In the genomic region with DNA sequence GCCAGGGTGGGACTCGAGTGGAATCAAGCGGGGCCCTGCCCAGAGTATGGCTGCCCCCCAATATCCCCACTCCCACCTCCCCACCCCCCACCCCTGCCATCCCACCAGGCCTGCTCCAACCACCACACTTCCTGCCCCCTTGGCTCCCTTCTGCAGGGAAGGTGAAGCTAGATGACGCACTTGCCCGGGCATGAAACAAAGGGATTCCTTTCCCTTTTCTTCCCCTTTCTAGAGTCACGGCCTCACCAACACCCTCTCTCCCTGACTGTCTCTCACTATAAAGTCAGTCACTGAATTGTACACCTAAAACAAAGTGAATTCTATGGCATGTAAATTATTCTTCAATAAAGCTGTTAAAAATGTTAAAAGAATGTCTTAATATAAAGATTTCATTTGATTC, we compare ENCODE assay signal across 23 cellular contexts. TPM values are rescaled to one million over a fixed set of nuclear protein-coding genes. Genes with fewer than 3 reads are reported as not detected.
DNase-seq lines count a peak whose midpoint lies in the region; ATAC-seq, FAIRE-seq and TF ChIP-seq lines count a peak whose summit lies in the region.
"Had no signal": no experiment of that assay in that cellular context is flagged by ENCODE, and none has a peak within 500 bp of the region (broad histone marks: within the 10 kb centered on the region; RNA-seq: fewer than 3 reads in every experiment).

No MANE protein-coding gene starts in this region.

- TF ChIP-seq EP300 in H1 (IDR thresholded peaks at IDR 0.05; ENCODE audit: borderline replicate concordance in 1 of 2, low read depth in 2 of 2, low read length in 2 of 2): no peak

- H3K36me3 ChIP-seq in GM23338 (ENCODE audit: insufficient read depth) (no peaks in the 10 kb centered on the region), H1 (ENCODE audit: control insufficient read depth in 2 of 4, insufficient read depth in 4 of 4, low read length in 3 of 4) (no peaks in the 10 kb centered on the region), left lung (no peaks in the 10 kb centered on the region)
- no peaks in the 10 kb centered on the region for H3K36me3 ChIP-seq in naive thymus-derived CD4-positive, alpha-beta T cell (ENCODE audit: control insufficient read depth in 2 of 3, insufficient read depth in 3 of 3, low read length in 3 of 3)
- H3K36me3 ChIP-seq: BLaER1, SJSA1 had no signal

- no peaks in the 10 kb centered on the region for H3K9me2 ChIP-seq in GM23338 (ENCODE audit: insufficient read depth)

- H3K23me2 ChIP-seq in H1 (ENCODE audit: low read depth, low read length): peaks cover 2% of the 10 kb centered on the region; the same call in 1 of the 2 replicates

- H3K4me2 ChIP-seq in GM23338 (peak overlapping the region; percentile 51), H1 (ENCODE audit: insufficient read depth in 1 of 2, low read depth in 2 of 2, low read length in 2 of 2) (no peak overlapping the region; a peak in 1 of 4 replicates)
- H3K4me2 ChIP-seq: BLaER1 had no signal

- no peak overlapping the region for H3K27ac Mint-ChIP-seq in GM23338
- H3K27ac Mint-ChIP-seq in activated CD8-positive, alpha-beta T cell treated with anti-CD3 and anti-CD28 coated beads for 36 hours: no peak overlapping the region
- no peak overlapping the region for H3K27ac Mint-ChIP-seq in naive thymus-derived CD4-positive, alpha-beta T cell
- H3K27ac Mint-ChIP-seq: CD8-positive, alpha-beta T cell had no signal

- no peak overlapping the region for H3K56ac ChIP-seq in H1 (replicated peaks; ENCODE audit: insufficient read length, low read depth, low read length)

- ATAC-seq in GM23338 (peak; percentile 52), left lung (no peak)
- ATAC-seq in activated CD8-positive, alpha-beta T cell treated with anti-CD3 and anti-CD28 coated beads for 36 hours: no peak
- no peak for ATAC-seq in naive thymus-derived CD4-positive, alpha-beta T cell
- ATAC-seq: CD8-positive, alpha-beta T cell; HCT116; HepG2 had no signal

- no peak overlapping the region for H4K5ac ChIP-seq in H1 (ENCODE audit: insufficient read length, low read depth, low read length)

- H3K36me3 Mint-ChIP-seq in GM23338 (ENCODE audit: low read depth): no peaks in the 10 kb centered on the region
- H3K36me3 Mint-ChIP-seq in activated CD8-positive, alpha-beta T cell treated with anti-CD3 and anti-CD28 coated beads for 36 hours (ENCODE audit: low read depth): no peaks in the 10 kb centered on the region
- H3K36me3 Mint-ChIP-seq in naive thymus-derived CD4-positive, alpha-beta T cell: no peaks in the 10 kb centered on the region
- H3K36me3 Mint-ChIP-seq: CD8-positive, alpha-beta T cell had no signal

- peaks cover 18% of the 10 kb centered on the region for H3K4me1 Mint-ChIP-seq in GM23338
- H3K4me1 Mint-ChIP-seq in activated CD8-positive, alpha-beta T cell treated with anti-CD3 and anti-CD28 coated beads for 36 hours (ENCODE audit: low read depth): no peaks in the 10 kb centered on the region
- no peaks in the 10 kb centered on the region for H3K4me1 Mint-ChIP-seq in naive thymus-derived CD4-positive, alpha-beta T cell

- no peak overlapping the region for H2BK15ac ChIP-seq in H1 (ENCODE audit: low read length)

- intact Hi-C loops in activated CD8-positive, alpha-beta T cell treated with anti-CD3 and anti-CD28 coated beads for 36 hours (cut with micrococcal nuclease): no loop called here
- intact Hi-C loops in naive thymus-derived CD4-positive, alpha-beta T cell (cut with micrococcal nuclease): no loop called here
- intact Hi-C loops in left lung (cut with DNase I): no loop called here

- H3K27ac ChIP-seq in GM23338 (ENCODE audit: low read depth): no peak overlapping the region
- H3K27ac ChIP-seq in RWPE1: peak overlapping the region; percentile 71
- H3K27ac ChIP-seq in H1 (ENCODE audit: low read depth, low read length): no peak overlapping the region
- no peak overlapping the region for H3K27ac ChIP-seq in naive thymus-derived CD4-positive, alpha-beta T cell (ENCODE audit: low read depth, low read length)
- H3K27ac ChIP-seq in left lung: no peak overlapping the region
- H3K27ac ChIP-seq: BLaER1, SJSA1 had no signal

- no peaks in the 10 kb centered on the region for H3K79me1 ChIP-seq in H1 (ENCODE audit: low read depth, low read length)

- no peak overlapping the region for H3K23ac ChIP-seq in H1 (ENCODE audit: insufficient read length)

- H4K8ac ChIP-seq in H1 (ENCODE audit: extremely low read depth, insufficient read depth, low read length): no peak overlapping the region

- H2BK120ac ChIP-seq in H1 (replicated peaks; ENCODE audit: low read depth, low read length): no peak overlapping the region

- TF ChIP-seq POLR2A in H1 (IDR thresholded peaks at IDR 0.05; ENCODE audit: control extremely low read depth in 1 of 2, low read depth in 2 of 2, low read length in 2 of 2): no peak

- TF ChIP-seq CTCF in GM23338 (conservative IDR thresholded peaks at IDR 0.05; ENCODE audit: low read depth in 2 of 2): no peak
- TF ChIP-seq CTCF in RWPE1 (conservative IDR thresholded peaks at IDR 0.05; ENCODE audit: low read depth): no peak
- no peak for TF ChIP-seq CTCF in H1 (IDR thresholded peaks at IDR 0.05; ENCODE audit: control extremely low read depth in 1 of 3, insufficient read depth in 1 of 3, low read depth in 1 of 3, low read length in 3 of 3)
- TF ChIP-seq CTCF in activated CD8-positive, alpha-beta T cell treated with anti-CD3 and anti-CD28 coated beads for 36 hours (IDR thresholded peaks at IDR 0.05): no peak
- no peak for TF ChIP-seq CTCF in left lung (IDR thresholded peaks at IDR 0.05)

- WGBS in H1 (ENCODE audit: extremely low coverage in 1 of 2, insufficient coverage in 1 of 2, insufficient read length in 1 of 2, insufficient replicate concordance in 2 of 2, low coverage in 1 of 2, low lambda C conversion rate in 2 of 2, missing lambda C conversion rate in 1 of 2), 2 experiments: 81% methylated on average over 5 of the region's 5 CpGs; no CpG with 5 or more reads in 1 of the 2 experiments

- H3K27me3 Mint-ChIP-seq in GM23338 (ENCODE audit: insufficient read depth, low read depth, poor library complexity): peaks cover 5% of the 10 kb centered on the region
- peaks cover 37% of the 10 kb centered on the region for H3K27me3 Mint-ChIP-seq in activated CD8-positive, alpha-beta T cell treated with anti-CD3 and anti-CD28 coated beads for 36 hours
- H3K27me3 Mint-ChIP-seq in naive thymus-derived CD4-positive, alpha-beta T cell: peaks cover 63 to 83% (median 65%) of the 10 kb centered on the region in 5 donors

- H3F3A ChIP-seq in GM23338 (replicated peaks; ENCODE audit: low read depth): no peaks in the 10 kb centered on the region

- no peak overlapping the region for H3K4ac ChIP-seq in H1 (replicated peaks; ENCODE audit: insufficient read length, low read depth, low read length)

- H4K20me1 ChIP-seq in GM23338 (replicated peaks; ENCODE audit: insufficient read depth) (no peaks in the 10 kb centered on the region; the same call in 1 of the 2 replicates), H1 (replicated peaks in 1 of 2; ENCODE audit: control insufficient read depth in 1 of 2, insufficient read depth in 2 of 2, low read length in 2 of 2) (no peaks in the 10 kb centered on the region)
- H4K20me1 ChIP-seq: BLaER1 had no signal

- no peaks in the 10 kb centered on the region for H3K79me2 ChIP-seq in GM23338 (replicated peaks; ENCODE audit: insufficient read depth)
- no peaks in the 10 kb centered on the region for H3K79me2 ChIP-seq in H1 (ENCODE audit: control insufficient read depth in 1 of 2, insufficient read depth in 2 of 2, low read length in 2 of 2)

- H4K91ac ChIP-seq in H1 (replicated peaks; ENCODE audit: insufficient read length, low read length): peak overlapping the region; percentile 63

- H2AFZ ChIP-seq in GM23338: peak overlapping the region; percentile 63; the same call in 1 of the 2 replicates
- peak overlapping the region; percentile 63 for H2AFZ ChIP-seq in H1 (ENCODE audit: low read length)

- peak overlapping the region; percentile 64; the same call in 1 of the 2 replicates for H2BK5ac ChIP-seq in H1 (ENCODE audit: low read depth, low read length)

- H2BK12ac ChIP-seq in H1 (ENCODE audit: low read depth, low read length): no peak overlapping the region

- FAIRE-seq in H1 (lab: Jason Lieb, UNC): no peak
- FAIRE-seq: A204.1, D721Med, G401.6, HepG2 had no signal

- no peak overlapping the region for H3K9ac ChIP-seq in H1 (replicated peaks in 1 of 4; ENCODE audit: extremely low read depth in 1 of 4, low read depth in 3 of 4, low read length in 3 of 4)
- H3K9ac ChIP-seq: BLaER1 had no signal

- no peak overlapping the region for H3K18ac ChIP-seq in H1 (ENCODE audit: extremely low read depth, low read length)

- H3K14ac ChIP-seq in H1 (ENCODE audit: insufficient read length): no peak overlapping the region

- H3K9me3 Mint-ChIP-seq in GM23338: no peaks in the 10 kb centered on the region
- no peaks in the 10 kb centered on the region for H3K9me3 Mint-ChIP-seq in activated CD8-positive, alpha-beta T cell treated with anti-CD3 and anti-CD28 coated beads for 36 hours
- peaks cover 0 to 7% (median 0%) of the 10 kb centered on the region in 11 donors for H3K9me3 Mint-ChIP-seq in naive thymus-derived CD4-positive, alpha-beta T cell
- H3K9me3 Mint-ChIP-seq: CD8-positive, alpha-beta T cell had no signal

- POLR2A ChIA-PET in RWPE1 (lab: Yijun Ruan, JAX; ENCODE audit: low non-redundant PET): no interaction called here
- POLR2A ChIA-PET in H1 (lab: Charles Lee; ENCODE audit: partially characterized antibody): no interaction called here
- POLR2A ChIA-PET in activated CD8-positive, alpha-beta T cell treated with anti-CD3 and anti-CD28 coated beads for 36 hours (lab: Charles Lee): no interaction called here
- POLR2A ChIA-PET in naive thymus-derived CD4-positive, alpha-beta T cell (lab: Charles Lee): no interaction called here

- no peak overlapping the region for H2AK5ac ChIP-seq in H1 (ENCODE audit: low read depth, low read length)

- peak overlapping the region; percentile 66; the same call in 1 of the 2 replicates for H2BK20ac ChIP-seq in H1 (ENCODE audit: low read length)

- no peak for TF ChIP-seq RAD21 in H1 (IDR thresholded peaks at IDR 0.05 in 1 of 2, conservative IDR thresholded peaks at IDR 0.05 in 1 of 2; ENCODE audit: low read depth in 2 of 2, low read length in 2 of 2)

- no peaks in the 10 kb centered on the region for H3K9me3 ChIP-seq in H1 (ENCODE audit: insufficient read depth in 2 of 2, low read depth in 1 of 2, low read length in 1 of 2)
- H3K9me3 ChIP-seq in naive thymus-derived CD4-positive, alpha-beta T cell (ENCODE audit: control insufficient read depth in 2 of 3, low read length in 3 of 3): no peaks in the 10 kb centered on the region
- no peaks in the 10 kb centered on the region for H3K9me3 ChIP-seq in left lung
- H3K9me3 ChIP-seq: BLaER1, SJSA1 had no signal

- no peaks in the 10 kb centered on the region for H3K27me3 ChIP-seq in GM23338 (ENCODE audit: insufficient read depth)
- no peaks in the 10 kb centered on the region; a peak in 2 of 7 replicates for H3K27me3 ChIP-seq in H1 (replicated peaks in 1 of 4; ENCODE audit: control insufficient read depth in 3 of 4, extremely low read depth in 1 of 4, insufficient read depth in 3 of 4, low read length in 3 of 4)
- H3K27me3 ChIP-seq in naive thymus-derived CD4-positive, alpha-beta T cell (ENCODE audit: control insufficient read depth in 2 of 2, insufficient read depth in 2 of 2, low read length in 2 of 2): peaks cover 0 to 4% of the 10 kb centered on the region in 2 donors
- peaks cover 0 to 7% of the 10 kb centered on the region in 2 donors for H3K27me3 ChIP-seq in left lung
- H3K27me3 ChIP-seq: BLaER1 had no signal

- H3K4me1 ChIP-seq in GM23338 (ENCODE audit: insufficient read depth) (peaks cover 10% of the 10 kb centered on the region), H1 (replicated peaks in 1 of 4; ENCODE audit: control insufficient read depth in 3 of 4, insufficient read depth in 4 of 4, low read length in 3 of 4) (peaks cover 0 to 9% (median under 1%) of the 10 kb centered on the region in 4 experiments; a peak in 2 of 7 replicates), left lung (peaks cover 3 to 27% of the 10 kb centered on the region in 2 donors)
- no peaks in the 10 kb centered on the region for H3K4me1 ChIP-seq in naive thymus-derived CD4-positive, alpha-beta T cell (ENCODE audit: control insufficient read depth in 2 of 2, insufficient read depth in 2 of 2, low read length in 2 of 2)
- H3K4me1 ChIP-seq: BLaER1 had no signal

- CTCF ChIA-PET in RWPE1 (lab: Yijun Ruan, JAX): no interaction called here
- CTCF ChIA-PET in H1 (lab: Charles Lee; ENCODE audit: partially characterized antibody): interaction anchor here (1.1 to 2.1 kb wide), 5 partner anchors 10 to 253 kb away, joined by 3 to 8 read pairs (median 4); no protein-coding TSS in a partner anchor
- CTCF ChIA-PET in activated CD8-positive, alpha-beta T cell treated with anti-CD3 and anti-CD28 coated beads for 36 hours (lab: Charles Lee): no interaction called here
- CTCF ChIA-PET in naive thymus-derived CD4-positive, alpha-beta T cell (lab: Charles Lee): no interaction called here

- no peak overlapping the region for H3K4me3 Mint-ChIP-seq in GM23338
- no peak overlapping the region for H3K4me3 Mint-ChIP-seq in activated CD8-positive, alpha-beta T cell treated with anti-CD3 and anti-CD28 coated beads for 36 hours
- H3K4me3 Mint-ChIP-seq in naive thymus-derived CD4-positive, alpha-beta T cell: no peak overlapping the region
- H3K4me3 Mint-ChIP-seq: CD8-positive, alpha-beta T cell had no signal

- H3K4me3 ChIP-seq in GM23338 (no peak overlapping the region), H1 (ENCODE audit: extremely low read depth in 1 of 4, insufficient read depth in 2 of 4, low read depth in 3 of 4, low read length in 4 of 4) (no peak overlapping the region), left lung (no peak overlapping the region)
- H3K4me3 ChIP-seq in naive thymus-derived CD4-positive, alpha-beta T cell (ENCODE audit: low read length): no peak overlapping the region
- H3K4me3 ChIP-seq: BLaER1, SJSA1 had no signal

- no peak for DNase-seq in GM23338 (ENCODE audit: low spot score)
- DNase-seq in RWPE1 (ENCODE audit: low spot score): no peak
- DNase-seq in H1 (ENCODE audit: low read depth in 1 of 2, low spot score in 2 of 2): no peak
- DNase-seq in islet precursor cell: peak; percentile 43
- DNase-seq in activated CD8-positive, alpha-beta T cell treated with anti-CD3 and anti-CD28 coated beads for 36 hours: no peak
- DNase-seq in naive thymus-derived CD4-positive, alpha-beta T cell: no peak
- no peak for DNase-seq in left lung
- DNase-seq in activated CD4-positive, CD25-positive, alpha-beta regulatory T cell treated with anti-CD3 and anti-CD28 coated beads, Interleukin-2, amount 50 U/mL, for 72 hours: no peak
- DNase-seq: CD8-positive, alpha-beta T cell; DND-41; MM.1S; NCI-H1417; NCI-H1930; NCI-H446; NCI-H69; OCI-M1 had no signal

RNA-seq across cellular contexts. Expression of a gene that starts 16.0 kb away (rescaled TPM):
- total RNA-seq in GM23338 (2014; rRNA removed; shearing (Covaris generic)): 0.14 and 0.47 TPM in 2 replicates
- polyA plus RNA-seq in GM23338 (2016; fragmentation: Nextera tagmentation; extraction: Ambion mirVana) (0.03 TPM in 1 of 2 replicates, not detected in the other), H1 (2011; rRNA removed) (0.15 and 0.17 TPM in 2 replicates)
- 0.23 and 0.45 TPM in 2 replicates for total RNA-seq in H1 (2021; fragmentation: NEBNext Ultra II Directional; extraction: Animal tissue kit (Norgen Biotek cat#: 25700))
- 0.13 TPM for polyA plus RNA-seq in H1 (2011; cell fraction: cytosol; rRNA removed)
- polyA plus RNA-seq in H1 (2011; cell fraction: nucleus; rRNA removed): 0.11 TPM
- 0.14 to 0.25 TPM (median 0.19 TPM) in 4 replicates for polyA plus RNA-seq in H1 (2012, experiment 1 of 2)
- polyA plus RNA-seq in H1 (2012, experiment 2 of 2): 0.18 TPM
- 0.08 TPM for polyA plus RNA-seq in H1 (2013, experiment 1 of 2)
- 0.24 TPM for polyA plus RNA-seq in H1 (2013, experiment 2 of 2)
- 0.03 and 0.05 TPM in 2 replicates for polyA minus RNA-seq in H1 (2011; rRNA and poly(A)+ RNA removed)
- not detected for polyA minus RNA-seq in H1 (2011; cell fraction: cytosol; rRNA and poly(A)+ RNA removed)
- polyA minus RNA-seq in H1 (2011; cell fraction: nucleus; rRNA and poly(A)+ RNA removed): 0.60 TPM
- total RNA-seq in activated CD8-positive, alpha-beta T cell treated with anti-CD3 and anti-CD28 coated beads for 36 hours: not detected
- under 1 TPM in 1 of 5 experiments, not detected in 4; 0.51 TPM for total RNA-seq in naive thymus-derived CD4-positive, alpha-beta T cell
- polyA plus RNA-seq in naive thymus-derived CD4-positive, alpha-beta T cell: not detected
- total RNA-seq in left lung: 1 to 10 TPM; 7.5 to 8.7 TPM
- total RNA-seq: CD8-positive, alpha-beta T cell had no signal
